In genomic region chr2:215921884-215922283, GRCh38 we compare ENCODE assay signal across 12 cellular contexts.
DNase-seq lines count a peak whose midpoint lies in the region; ATAC-seq and TF ChIP-seq lines count a peak whose summit lies in the region.
"Had no signal": no experiment of that assay in that cellular context is flagged by ENCODE, and none has a peak within 500 bp of the region (broad histone marks: within the 10 kb centered on the region; RNA-seq: fewer than 3 reads in every experiment).

No MANE protein-coding gene starts in this region.

- TF ChIP-seq CTCF in cardiac muscle cell (IDR thresholded peaks at IDR 0.05; ENCODE audit: low read depth, low read length) (no peak), fibroblast of mammary gland (conservative IDR thresholded peaks at IDR 0.05; ENCODE audit: control insufficient read depth, insufficient read depth, low read depth, low read length) (no peak)

- no peaks in the 10 kb centered on the region for H3K9me3 ChIP-seq in cardiac muscle cell (ENCODE audit: low read depth)
- no peaks in the 10 kb centered on the region for H3K9me3 ChIP-seq in aorta (ENCODE audit: control insufficient read depth, low read length)
- H3K9me3 ChIP-seq: BLaER1, sigmoid colon had no signal

- H3K4me1 ChIP-seq in cardiac muscle cell (ENCODE audit: low read depth) (peaks cover 8% of the 10 kb centered on the region), aorta (ENCODE audit: control insufficient read depth in 1 of 2, insufficient read depth in 2 of 2, low read length in 2 of 2) (peaks cover 0 to 6% of the 10 kb centered on the region in 2 donors)
- H3K4me1 ChIP-seq: BLaER1 had no signal

- peak; percentile 15 to 88 for DNase-seq in cardiac muscle cell (ENCODE audit: low read depth in 1 of 2, low spot score in 1 of 2)
- no peak for DNase-seq in Right ventricle myocardium superior
- peak; percentile 43 for DNase-seq in SK-MEL-5 (ENCODE audit: low read depth, low spot score)
- DNase-seq in fibroblast of mammary gland (ENCODE audit: low read depth), result peak; percentile 97
- peak; percentile 63 to 80 for DNase-seq in aorta
- no peak for DNase-seq in stimulated activated naive CD4-positive, alpha-beta T cell (lab: John Stamatoyannopoulos, UW)
- DNase-seq in SW480 (ENCODE audit: low spot score), result no peak
- no peak for DNase-seq in T-helper 2 cell treated with Interferon-gamma antibody and Interleukin-4, amounts not matched to agents 5 μg/mL and 100 μg/mL, for 36 hours (ENCODE audit: low spot score)
- DNase-seq: left ventricle myocardium superior, sigmoid colon had no signal

- no peaks in the 10 kb centered on the region for H3K9me3 Mint-ChIP-seq in T-helper 2 cell treated with Interferon-gamma antibody and Interleukin-4, amounts not matched to agents 5 μg/mL and 100 μg/mL, for 36 hours
- H3K9me3 Mint-ChIP-seq: activated T-helper 2 cell treated with anti-CD3 and anti-CD28 coated beads, Interferon-gamma antibody, Interleukin-2, Interleukin-4, amounts not matched to agents 10 μg/mL and 5 μg/mL and 100 μg/mL, durations not matched to agents 14 hours and 24 hours and 36 hours had no signal

- H3K4me1 Mint-ChIP-seq in T-helper 2 cell treated with Interferon-gamma antibody and Interleukin-4, amounts not matched to agents 5 μg/mL and 100 μg/mL, for 36 hours (ENCODE audit: low read depth), result peaks cover 12% of the 10 kb centered on the region

- no peaks in the 10 kb centered on the region for H3K36me3 Mint-ChIP-seq in T-helper 2 cell treated with Interferon-gamma antibody and Interleukin-4, amounts not matched to agents 5 μg/mL and 100 μg/mL, for 36 hours (ENCODE audit: low read depth)

- no peak for ATAC-seq in Right ventricle myocardium superior (ENCODE audit: poor library complexity)
- no peak for ATAC-seq in aorta (ENCODE audit: low FRiP score)
- ATAC-seq: left ventricle myocardium superior had no signal

- H3K4me3 Mint-ChIP-seq in T-helper 2 cell treated with Interferon-gamma antibody and Interleukin-4, amounts not matched to agents 5 μg/mL and 100 μg/mL, for 36 hours, result no peak overlapping the region

- peaks cover 3% of the 10 kb centered on the region for H3K27me3 Mint-ChIP-seq in T-helper 2 cell treated with Interferon-gamma antibody and Interleukin-4, amounts not matched to agents 5 μg/mL and 100 μg/mL, for 36 hours (ENCODE audit: low read depth)

- in situ Hi-C loops in SK-MEL-5 (cut with HindIII; ENCODE audit: low pct_unique_long_range_greater_than_20kb, low sequenced_read_pairs), result no loop called here

- H3K4me3 ChIP-seq in cardiac muscle cell (no peak overlapping the region), fibroblast of mammary gland (ENCODE audit: control insufficient read depth, low read depth, low read length) (no peak overlapping the region), aorta (ENCODE audit: low read length in 2 of 2) (no peak overlapping the region)
- H3K4me3 ChIP-seq: BLaER1, sigmoid colon had no signal

- H3K27ac ChIP-seq in cardiac muscle cell (no peak overlapping the region), aorta (ENCODE audit: low read depth in 1 of 2, low read length in 2 of 2) (no peak overlapping the region)
- H3K27ac ChIP-seq: BLaER1, sigmoid colon had no signal

- no peak overlapping the region for H3K27ac Mint-ChIP-seq in T-helper 2 cell treated with Interferon-gamma antibody and Interleukin-4, amounts not matched to agents 5 μg/mL and 100 μg/mL, for 36 hours
- H3K27ac Mint-ChIP-seq: activated T-helper 2 cell treated with anti-CD3 and anti-CD28 coated beads, Interferon-gamma antibody, Interleukin-2, Interleukin-4, amounts not matched to agents 10 μg/mL and 5 μg/mL and 100 μg/mL, durations not matched to agents 14 hours and 24 hours and 36 hours had no signal

- no peaks in the 10 kb centered on the region for H3K36me3 ChIP-seq in cardiac muscle cell
- H3K36me3 ChIP-seq in aorta (ENCODE audit: control insufficient read depth in 1 of 2, insufficient read depth in 2 of 2, low read length in 1 of 2), result no peaks in the 10 kb centered on the region
- H3K36me3 ChIP-seq: BLaER1, sigmoid colon had no signal

- intact Hi-C loops in Right ventricle myocardium superior (cut with DNase I), result no loop called here
- intact Hi-C loops in aorta (cut with DNase I), result loop anchor here in 1 of 2 donors (2.0 kb wide), 1 partner anchor 467 kb away; no protein-coding TSS in a partner anchor

- WGBS in aorta, 2 donors, result 73 to 88% methylated on average over 3 of the region's 3 CpGs

- H3K27me3 ChIP-seq in cardiac muscle cell (no peaks in the 10 kb centered on the region), aorta (ENCODE audit: control insufficient read depth in 1 of 2, insufficient read depth in 2 of 2, low read length in 1 of 2) (no peaks in the 10 kb centered on the region)
- H3K27me3 ChIP-seq: BLaER1, sigmoid colon had no signal

Comparison
In these comparisons a context has a peak if more than half of its experiments do, and no peak if none do; other contexts are left out.
1. DNase-seq: peak in cardiac muscle cell (2 of 2), SK-MEL-5 (single experiment), fibroblast of mammary gland (single experiment) and aorta (2 of 2); none in Right ventricle myocardium superior (single experiment), stimulated activated naive CD4-positive, alpha-beta T cell (0 of 6), SW480 (single experiment) and T-helper 2 cell treated with Interferon-gamma antibody and Interleukin-4, amounts not matched to agents 5 μg/mL and 100 μg/mL, for 36 hours (single experiment).